8 cellular contexts compared by ENCODE assay signal in the genomic region with DNA sequence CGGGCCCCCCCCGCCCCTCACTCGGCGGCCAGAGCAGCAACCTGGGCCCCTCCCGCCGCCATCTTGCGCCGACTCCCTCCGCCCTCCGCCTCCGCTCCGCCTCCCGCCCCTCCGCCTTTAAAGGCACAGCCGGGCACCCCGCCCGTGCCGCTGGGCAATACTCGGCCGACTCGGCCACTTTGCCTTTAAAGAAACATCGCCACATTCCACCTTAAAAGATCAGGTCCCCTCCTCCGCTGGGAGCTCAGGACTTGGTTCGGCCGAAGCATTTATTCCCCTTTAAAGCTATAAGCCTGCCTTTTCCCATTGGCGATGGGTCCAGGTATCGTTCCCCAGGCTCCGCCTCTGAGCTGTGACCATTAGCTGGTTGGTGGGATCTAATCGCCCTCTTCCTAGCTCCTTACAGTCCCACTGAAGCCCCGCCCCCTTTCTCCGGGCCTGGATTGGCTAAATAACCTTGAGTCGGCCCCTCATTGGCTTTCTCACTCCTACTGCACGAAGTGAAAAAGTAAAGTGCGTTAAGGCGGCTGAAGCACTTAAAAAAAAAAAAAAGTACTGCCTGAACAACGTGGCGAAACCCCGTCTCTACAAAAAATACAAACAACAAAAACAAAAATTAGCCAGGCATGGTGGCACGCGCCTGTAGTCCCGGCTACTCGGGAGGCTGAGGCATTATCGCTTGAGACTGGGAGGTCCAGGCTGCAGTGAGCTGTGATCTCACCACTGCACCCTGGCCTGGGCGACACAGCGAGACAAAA.
DNase-seq lines count a peak whose midpoint lies in the region; ATAC-seq lines count a peak whose summit lies in the region.

Gene ZBTB22, minus strand, starts transcription at position 77 of the 758 bp plus-strand sequence. CDS start 828 bp downstream, outside the sequence.

- peaks cover 55% of the 10 kb centered on the region for H3K36me3 Mint-ChIP-seq in central memory CD8-positive, alpha-beta T cell (ENCODE audit: insufficient read depth)

- H3K9me3 Mint-ChIP-seq in central memory CD8-positive, alpha-beta T cell = no peaks in the 10 kb centered on the region

- DNase-seq in ACHN (peak; percentile 98), NCI-H345 treated with DMSO at 0.1 percent for 48 hours (lab: John Stamatoyannopoulos, UW; ENCODE audit: unreplicated experiment) (peak; percentile 89), iris pigment epithelial cell (ENCODE audit: low read depth) (peak; percentile 100)
- peak; percentile 83 to 92 (median 87) for DNase-seq in activated CD4-positive, CD25-positive, alpha-beta regulatory T cell (lab: John Stamatoyannopoulos, UW)
- peak; percentile 89 to 94 for DNase-seq in central memory CD8-positive, alpha-beta T cell (ENCODE audit: low spot score in 2 of 2)
- DNase-seq in stimulated activated CD4-positive, alpha-beta T cell treated with anti-CD3 and anti-CD28 coated beads, Interleukin-12 subunit alpha, Interleukin-12 subunit beta, amount 100 ng/mL, for 4 hours = peak; percentile 94

- peak within 1 kb of the TSS; percentile 100 for H3K27ac Mint-ChIP-seq in central memory CD8-positive, alpha-beta T cell (ENCODE audit: low read depth)

- peaks cover 82% of the 10 kb centered on the region for H3K4me1 Mint-ChIP-seq in central memory CD8-positive, alpha-beta T cell

- no peaks in the 10 kb centered on the region for H3K27me3 Mint-ChIP-seq in central memory CD8-positive, alpha-beta T cell

- ATAC-seq in GM18907 (IDR thresholded peaks at IDR 0.05; ENCODE audit: unreplicated experiment) = peak; percentile 47
- peak; percentile 57 for ATAC-seq in HG03175 (IDR thresholded peaks at IDR 0.05; ENCODE audit: unreplicated experiment)
- peak; percentile 50 for ATAC-seq in central memory CD8-positive, alpha-beta T cell (replicated peaks; ENCODE audit: extremely low read depth, poor library complexity, severe bottlenecking)

- H3K4me3 Mint-ChIP-seq in central memory CD8-positive, alpha-beta T cell = peak within 1 kb of the TSS; percentile 95

- in situ Hi-C loops in ACHN (cut with HindIII; ENCODE audit: low pct_ligation_motif_present, low pct_unique_long_range_greater_than_20kb, low sequenced_read_pairs) = no loop called here

Comparison
In these comparisons a context has a peak if more than half of its experiments do, and no peak if none do; other contexts are left out.
1. Peak in every context shown above with its lines: DNase-seq and ATAC-seq.